Comparison of ENCODE assay signal across 8 cellular contexts in the genomic region with DNA sequence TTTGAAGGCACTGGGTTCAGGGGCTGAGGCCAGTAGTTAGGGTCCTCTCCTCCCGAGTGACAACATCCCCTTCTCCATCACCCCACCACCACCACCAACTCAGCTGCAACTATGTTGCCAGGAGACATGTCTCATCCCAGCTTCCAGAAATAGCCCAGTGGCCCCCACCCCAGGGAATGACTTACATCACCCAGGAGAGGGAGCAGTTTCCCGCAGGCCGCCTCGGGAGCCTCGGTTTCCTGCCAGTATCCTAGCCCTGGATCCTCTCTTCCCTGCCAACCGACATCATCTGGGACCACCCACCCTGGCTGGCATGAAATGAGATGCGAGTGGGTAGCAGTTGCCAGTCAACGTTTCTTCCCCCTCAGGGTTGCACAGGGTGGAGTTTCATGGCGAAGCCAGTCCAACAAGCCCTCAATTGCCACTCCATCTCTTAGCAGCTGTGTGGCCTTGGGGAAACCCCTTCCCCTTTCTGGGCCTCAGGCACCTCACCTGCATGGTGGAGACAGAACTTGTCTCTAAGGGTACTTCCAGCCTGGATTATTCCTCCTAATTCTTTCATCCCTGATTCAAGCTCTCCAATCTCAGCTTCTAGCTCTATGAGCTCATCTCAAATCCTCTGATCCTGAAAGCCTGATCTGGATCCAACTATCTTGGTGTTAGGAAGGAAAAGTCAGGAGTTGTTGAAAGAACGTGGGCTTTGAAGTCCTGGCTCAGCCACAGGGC. TPM values are rescaled to one million over a fixed set of nuclear protein-coding genes. Genes with fewer than 3 reads are reported as not detected.
DNase-seq lines count a peak whose midpoint lies in the region; ATAC-seq and TF ChIP-seq lines count a peak whose summit lies in the region.

No MANE protein-coding gene starts in this region.

- peak overlapping the region; percentile 98 for H3K27ac Mint-ChIP-seq in osteocyte (ENCODE audit: unreplicated experiment)

- H3K36me3 Mint-ChIP-seq in osteocyte (ENCODE audit: unreplicated experiment): peaks cover 2% of the 10 kb centered on the region

- H3K27me3 ChIP-seq in WERI-Rb-1 (ENCODE audit: insufficient read depth, low read depth, severe bottlenecking): no peaks in the 10 kb centered on the region
- H3K27me3 ChIP-seq in foreskin keratinocyte: no peaks in the 10 kb centered on the region

- H3K4me1 Mint-ChIP-seq in osteocyte (ENCODE audit: unreplicated experiment): peaks cover 54% of the 10 kb centered on the region

- no peak overlapping the region for H3K4me3 Mint-ChIP-seq in osteocyte (ENCODE audit: unreplicated experiment)

- H3K9me3 ChIP-seq in WERI-Rb-1 (ENCODE audit: severe bottlenecking): no peaks in the 10 kb centered on the region

- H3K4me1 ChIP-seq in foreskin keratinocyte: peaks cover 4% of the 10 kb centered on the region

- H3K27ac ChIP-seq in WERI-Rb-1 (peak overlapping the region; percentile 38; the same call in 1 of the 2 replicates), foreskin keratinocyte (no peak overlapping the region)

- TF ChIP-seq CTCF in WERI-Rb-1 (IDR thresholded peaks at IDR 0.05; ENCODE audit: low read depth, low read length): peak; percentile 50
- peak; percentile 92 for TF ChIP-seq CTCF in foreskin keratinocyte (conservative IDR thresholded peaks at IDR 0.05)
- peak; percentile 77 for TF ChIP-seq CTCF in osteocyte (IDR thresholded peaks at IDR 0.05)

- no peaks in the 10 kb centered on the region for H3K27me3 Mint-ChIP-seq in osteocyte (ENCODE audit: unreplicated experiment)

- H3K4me3 ChIP-seq in WERI-Rb-1 (ENCODE audit: low read depth, low read length): no peak overlapping the region

- no peak for ATAC-seq in foreskin keratinocyte
- no peak for ATAC-seq in HG02852 (IDR thresholded peaks at IDR 0.05; ENCODE audit: unreplicated experiment)
- no peak for ATAC-seq in GM21529 (IDR thresholded peaks at IDR 0.05; ENCODE audit: unreplicated experiment)

- H3K9me3 Mint-ChIP-seq in osteocyte (ENCODE audit: unreplicated experiment): no peaks in the 10 kb centered on the region

- H3K36me3 ChIP-seq in WERI-Rb-1: peaks cover 20% of the 10 kb centered on the region

- peak; percentile 91 for DNase-seq in Ammon's horn (ENCODE audit: low spot score)
- DNase-seq in HK-2 (ENCODE audit: unreplicated experiment): peak; percentile 58
- peak; percentile 69 for DNase-seq in WERI-Rb-1
- DNase-seq in foreskin keratinocyte: peak in 1 of 2 donors; percentile 65
- DNase-seq in osteocyte (ENCODE audit: extremely low spot score, unreplicated experiment): peak; percentile 92
- no peak for DNase-seq in T-helper 2 cell

RNA-seq across cellular contexts. Expression of a gene that starts 3.9 kb away (rescaled TPM):
- total RNA-seq in foreskin keratinocyte (37.2 and 42.6 TPM in 2 replicates), osteocyte (45.4 and 52.3 TPM in 2 replicates)
- 66.2 and 69.5 TPM in 2 replicates for polyA plus RNA-seq in foreskin keratinocyte

RNA-seq across cellular contexts. Expression of a gene that starts 8.6 kb away (rescaled TPM):
- total RNA-seq in foreskin keratinocyte (83.9 and 91.9 TPM in 2 replicates), osteocyte (66.8 and 75.3 TPM in 2 replicates)
- polyA plus RNA-seq in foreskin keratinocyte: 87.6 and 96.7 TPM in 2 replicates

RNA-seq across cellular contexts. Expression of a gene that starts 22.7 kb away (rescaled TPM):
- total RNA-seq in foreskin keratinocyte: 37.4 and 40.7 TPM in 2 replicates
- polyA plus RNA-seq in foreskin keratinocyte: 32.2 and 36.1 TPM in 2 replicates
- 115 and 122 TPM in 2 replicates for total RNA-seq in osteocyte

RNA-seq across cellular contexts. Expression of a gene that starts 26.2 kb away (rescaled TPM):
- total RNA-seq in foreskin keratinocyte: 13.5 and 15.1 TPM in 2 replicates
- polyA plus RNA-seq in foreskin keratinocyte: 7.2 and 7.5 TPM in 2 replicates
- total RNA-seq in osteocyte: 9.9 and 11.9 TPM in 2 replicates

RNA-seq across cellular contexts. Expression of a gene that starts 28.8 kb away (rescaled TPM):
- total RNA-seq in foreskin keratinocyte (33.2 and 35.1 TPM in 2 replicates), osteocyte (21.0 and 27.4 TPM in 2 replicates)
- polyA plus RNA-seq in foreskin keratinocyte: 35.4 and 40.6 TPM in 2 replicates

Comparison
In these comparisons a context has a peak if more than half of its experiments do, and no peak if none do; other contexts are left out.
1. DNase-seq: peak in Ammon's horn (single experiment), HK-2 (single experiment), WERI-Rb-1 (single experiment) and osteocyte (single experiment); none in T-helper 2 cell (0 of 5).
2. Peak in every context shown above with its lines, with median percentiles within 50 percentile points of each other: CTCF ChIP-seq.